In the genomic region with DNA sequence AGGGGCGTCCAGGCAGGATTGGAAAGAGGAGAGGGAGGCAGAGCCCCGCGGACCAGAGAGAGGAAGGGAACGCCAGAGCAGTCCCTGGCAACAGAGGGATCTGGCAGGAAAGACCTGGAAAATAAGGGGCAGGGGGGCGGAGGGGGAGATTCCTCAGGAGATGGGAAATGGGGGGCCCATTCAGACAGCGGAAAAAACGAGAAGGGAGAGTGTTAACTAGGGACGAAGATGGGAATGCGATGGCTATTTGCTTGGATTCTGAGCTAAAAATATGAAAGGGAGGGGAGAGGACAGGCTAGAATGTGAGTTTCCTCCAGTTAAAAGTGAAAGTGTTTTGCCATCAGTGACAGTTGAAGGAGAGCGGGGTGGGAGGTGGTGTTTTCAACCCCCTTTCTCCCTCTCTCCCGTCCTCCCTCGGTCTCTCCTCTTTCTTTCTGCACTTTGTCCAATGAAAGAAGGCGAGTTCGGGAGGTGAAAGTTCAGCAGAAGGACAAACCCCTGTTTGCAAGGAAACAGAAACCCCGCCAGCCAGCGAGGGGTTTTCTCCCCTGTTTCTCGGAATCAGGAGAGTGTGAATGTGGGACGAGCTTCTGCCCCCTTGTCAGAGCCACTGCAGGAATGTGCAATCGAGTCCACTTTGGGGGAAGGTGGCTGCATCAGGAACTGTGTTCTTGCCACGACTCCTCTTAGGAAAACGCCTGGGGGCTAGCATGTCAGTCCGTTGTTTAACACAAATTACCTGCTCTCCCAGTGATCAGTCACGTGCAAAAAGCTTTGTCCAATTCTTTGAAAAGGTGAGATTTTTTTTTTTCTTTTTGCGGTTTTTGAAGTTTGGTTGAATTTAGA, we compare ENCODE assay signal across 8 cellular contexts.
DNase-seq lines count a peak whose midpoint lies in the region; ATAC-seq and TF ChIP-seq lines count a peak whose summit lies in the region.

No MANE protein-coding gene starts in this region.

- peak overlapping the region; percentile 86 for H3K4me3 ChIP-seq in NB4 (ENCODE audit: low read depth, low read length)

- no peak for ATAC-seq in HG03460 (IDR thresholded peaks at IDR 0.05; ENCODE audit: unreplicated experiment)

- no peak for TF ChIP-seq POLR2A in NB4 (IDR thresholded peaks at IDR 0.05; ENCODE audit: extremely low read depth, insufficient read length)

- no peak for TF ChIP-seq CTCF in NB4 (IDR thresholded peaks at IDR 0.05; ENCODE audit: low read depth, low read length)

- DNase-seq in DMS 273 treated with DMSO at 0.1 percent for 48 hours (lab: John Stamatoyannopoulos, UW): peak; percentile 36
- DNase-seq in NB4 (ENCODE audit: low read depth): peak; percentile 82
- peak; percentile 32 to 37 for DNase-seq in activated CD4-positive, alpha-beta T cell treated with anti-CD3 and anti-CD28 coated beads, Interleukin-2, amount 50 U/mL, for 4 hours
- peak; percentile 22 for DNase-seq in effector CD8-positive, alpha-beta T cell (lab: John Stamatoyannopoulos, UW)
- peak; percentile 80 for DNase-seq in medulla oblongata (ENCODE audit: extremely low spot score)
- DNase-seq in stimulated activated CD4-positive, alpha-beta T cell treated with anti-CD3 and anti-CD28 coated beads, TNF-alpha, amount 100 ng/mL, for 4 hours (ENCODE audit: low read depth in 3 of 3): peak; percentile 24 to 44 (median 28)
- DNase-seq in NCI-H446 (lab: John Stamatoyannopoulos, UW): no peak

Comparison
In these comparisons a context has a peak if more than half of its experiments do, and no peak if none do; other contexts are left out.
1. DNase-seq: peak in DMS 273 treated with DMSO at 0.1 percent for 48 hours (single experiment), NB4 (single experiment), activated CD4-positive, alpha-beta T cell treated with anti-CD3 and anti-CD28 coated beads, Interleukin-2, amount 50 U/mL, for 4 hours (2 of 2), effector CD8-positive, alpha-beta T cell (single experiment), medulla oblongata (single experiment) and stimulated activated CD4-positive, alpha-beta T cell treated with anti-CD3 and anti-CD28 coated beads, TNF-alpha, amount 100 ng/mL, for 4 hours (3 of 3); none in NCI-H446 (0 of 2).